Comparison of ENCODE assay signal across 8 cellular contexts in the genomic region with DNA sequence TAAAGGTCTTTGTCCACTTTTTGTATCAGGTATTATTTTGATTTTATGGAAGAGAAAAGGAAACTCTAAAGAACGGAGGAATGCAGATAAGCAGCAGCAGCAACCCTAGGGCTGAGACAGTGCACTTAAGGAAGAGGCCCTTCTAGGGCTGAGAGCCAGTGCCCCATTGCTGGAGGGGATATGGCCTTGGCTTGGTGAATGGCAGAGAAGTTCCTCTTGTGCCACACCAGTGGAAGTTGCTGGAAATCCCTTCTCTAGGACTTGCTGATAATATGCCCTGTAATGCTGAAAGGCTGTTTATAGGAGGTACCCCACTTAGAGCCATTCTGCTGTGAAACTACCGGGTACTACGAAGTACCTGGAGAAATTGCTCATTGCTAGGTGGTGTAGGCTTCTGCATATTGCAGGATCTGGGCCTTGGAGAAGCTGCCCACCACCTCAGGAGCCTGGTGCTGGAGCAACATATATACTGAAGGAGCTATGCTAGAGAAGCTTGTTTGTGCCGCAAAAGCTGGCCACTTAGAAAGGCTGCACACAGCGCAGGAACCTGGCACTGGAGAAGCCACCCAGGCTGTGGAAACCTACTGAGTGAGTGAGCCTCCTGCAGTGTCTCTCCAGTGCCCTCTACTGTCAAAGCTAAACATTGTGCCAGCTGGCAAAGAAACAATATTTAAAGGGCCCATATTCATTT. TPM values are rescaled to one million over a fixed set of nuclear protein-coding genes. Genes with fewer than 3 reads are reported as not detected.
DNase-seq lines count a peak whose midpoint lies in the region; ATAC-seq, FAIRE-seq and TF ChIP-seq lines count a peak whose summit lies in the region.

No MANE protein-coding gene starts in this region.

- no peaks in the 10 kb centered on the region for H3K9me3 Mint-ChIP-seq in GM23338

- H3K4me1 ChIP-seq in GM23338 (ENCODE audit: insufficient read depth) (no peaks in the 10 kb centered on the region), Loucy (ENCODE audit: insufficient read depth, low read length, poor library complexity, severe bottlenecking) (no peaks in the 10 kb centered on the region)

- H3K27me3 ChIP-seq in GM23338 (ENCODE audit: insufficient read depth), result no peaks in the 10 kb centered on the region
- H3K27me3 ChIP-seq in Loucy (ENCODE audit: insufficient read depth, low read length, poor library complexity, severe bottlenecking), result no peaks in the 10 kb centered on the region

- H3K4me3 Mint-ChIP-seq in GM23338, result no peak overlapping the region

- H3K9ac ChIP-seq in Loucy (ENCODE audit: low read depth, low read length, poor library complexity, severe bottlenecking), result no peak overlapping the region

- H3F3A ChIP-seq in GM23338 (replicated peaks; ENCODE audit: low read depth) (no peaks in the 10 kb centered on the region), Loucy (ENCODE audit: low read depth) (no peaks in the 10 kb centered on the region)

- H3K27ac ChIP-seq in GM23338 (ENCODE audit: low read depth), result no peak overlapping the region

- H3K36me3 ChIP-seq in GM23338 (ENCODE audit: insufficient read depth) (no peaks in the 10 kb centered on the region), Loucy (ENCODE audit: insufficient read depth, low read length) (no peaks in the 10 kb centered on the region)

- H3K4me1 Mint-ChIP-seq in GM23338, result peaks cover 5% of the 10 kb centered on the region; the same call in 2 of the 3 replicates

- TF ChIP-seq CTCF in GM23338 (conservative IDR thresholded peaks at IDR 0.05; ENCODE audit: low read depth in 2 of 2) (peak; percentile 86 to 94), Loucy (conservative IDR thresholded peaks at IDR 0.05; ENCODE audit: low read length) (peak; percentile 70)

- no peaks in the 10 kb centered on the region for H3K9me3 ChIP-seq in Loucy (ENCODE audit: insufficient read depth, low read depth, low read length)

- no peak overlapping the region for H3K4me2 ChIP-seq in GM23338
- H3K4me2 ChIP-seq in Loucy (ENCODE audit: low read depth, low read length, poor library complexity, severe bottlenecking), result no peak overlapping the region

- no peaks in the 10 kb centered on the region for H3K79me2 ChIP-seq in GM23338 (replicated peaks; ENCODE audit: insufficient read depth)
- no peaks in the 10 kb centered on the region for H3K79me2 ChIP-seq in Loucy (ENCODE audit: insufficient read depth, low read length)

- H3K4me3 ChIP-seq in GM23338 (no peak overlapping the region), Loucy (ENCODE audit: low read length, poor library complexity, severe bottlenecking) (no peak overlapping the region)

- H2AFZ ChIP-seq in GM23338 (peak overlapping the region; percentile 8; the same call in 1 of the 2 replicates), Loucy (ENCODE audit: low read length) (peak overlapping the region; percentile 73; the same call in 1 of the 2 replicates)

- H3K9me2 ChIP-seq in GM23338 (ENCODE audit: insufficient read depth) (no peaks in the 10 kb centered on the region), Loucy (replicated peaks; ENCODE audit: low read depth, low read length) (no peaks in the 10 kb centered on the region)

- H4K20me1 ChIP-seq in GM23338 (replicated peaks; ENCODE audit: insufficient read depth) (no peaks in the 10 kb centered on the region), Loucy (ENCODE audit: insufficient read depth, low read length, poor library complexity, severe bottlenecking) (no peaks in the 10 kb centered on the region)

- no peak overlapping the region for H3K27ac Mint-ChIP-seq in GM23338

- peak; percentile 89 for FAIRE-seq in G401.6 (lab: Jason Lieb, UNC)
- FAIRE-seq in frontal cortex (lab: Jason Lieb, UNC), result no peak

- intact Hi-C loops in posterior cingulate gyrus (cut with DNase I), result loop anchor here (5.0 kb wide), 1 partner anchor 559 kb away; no protein-coding TSS in a partner anchor

- no peaks in the 10 kb centered on the region for H3K36me3 Mint-ChIP-seq in GM23338 (ENCODE audit: low read depth)

- peak; percentile 84 for DNase-seq in GM23338 (ENCODE audit: low spot score)
- peak; percentile 74 to 83 for DNase-seq in SHP77 (lab: John Stamatoyannopoulos, UW)
- peak; percentile 37 for DNase-seq in activated effector memory CD4-positive, alpha-beta T cell treated with Interleukin-2 at 50 U/mL for 16 hours
- peak; percentile 36 to 65 for DNase-seq in frontal cortex (ENCODE audit: low spot score in 2 of 2)
- DNase-seq in posterior cingulate gyrus, result peak; percentile 41 to 94 (median 72)
- no peak for DNase-seq in HPDE6-E6E7 (ENCODE audit: extremely low spot score)

- ATAC-seq in GM23338, result peak; percentile 97

- peaks cover 4% of the 10 kb centered on the region for H3K27me3 Mint-ChIP-seq in GM23338 (ENCODE audit: insufficient read depth, low read depth, poor library complexity)

TF ChIP-seq in GM23338, 12 proteins besides CTCF, POLR2A, EP300 and RAD21:
- TF ChIP-seq EZH2 (IDR thresholded peaks at IDR 0.05; ENCODE audit: low read depth, unreplicated experiment) (no peak), ETS1 (IDR thresholded peaks at IDR 0.05) (no peak), CREB1 (CRISPR knock-in tag; IDR thresholded peaks at IDR 0.05; ENCODE audit: low read depth) (no peak), STAT1 (IDR thresholded peaks at IDR 0.05; ENCODE audit: unreplicated experiment) (no peak), EZH2phosphoT487 (IDR thresholded peaks at IDR 0.05; ENCODE audit: unreplicated experiment) (no peak), ZNF114 (CRISPR knock-in tag; IDR thresholded peaks at IDR 0.05) (no peak), ZNF331 (CRISPR knock-in tag; IDR thresholded peaks at IDR 0.05; ENCODE audit: low read depth) (no peak)
- TF ChIP-seq, protein P1, sequence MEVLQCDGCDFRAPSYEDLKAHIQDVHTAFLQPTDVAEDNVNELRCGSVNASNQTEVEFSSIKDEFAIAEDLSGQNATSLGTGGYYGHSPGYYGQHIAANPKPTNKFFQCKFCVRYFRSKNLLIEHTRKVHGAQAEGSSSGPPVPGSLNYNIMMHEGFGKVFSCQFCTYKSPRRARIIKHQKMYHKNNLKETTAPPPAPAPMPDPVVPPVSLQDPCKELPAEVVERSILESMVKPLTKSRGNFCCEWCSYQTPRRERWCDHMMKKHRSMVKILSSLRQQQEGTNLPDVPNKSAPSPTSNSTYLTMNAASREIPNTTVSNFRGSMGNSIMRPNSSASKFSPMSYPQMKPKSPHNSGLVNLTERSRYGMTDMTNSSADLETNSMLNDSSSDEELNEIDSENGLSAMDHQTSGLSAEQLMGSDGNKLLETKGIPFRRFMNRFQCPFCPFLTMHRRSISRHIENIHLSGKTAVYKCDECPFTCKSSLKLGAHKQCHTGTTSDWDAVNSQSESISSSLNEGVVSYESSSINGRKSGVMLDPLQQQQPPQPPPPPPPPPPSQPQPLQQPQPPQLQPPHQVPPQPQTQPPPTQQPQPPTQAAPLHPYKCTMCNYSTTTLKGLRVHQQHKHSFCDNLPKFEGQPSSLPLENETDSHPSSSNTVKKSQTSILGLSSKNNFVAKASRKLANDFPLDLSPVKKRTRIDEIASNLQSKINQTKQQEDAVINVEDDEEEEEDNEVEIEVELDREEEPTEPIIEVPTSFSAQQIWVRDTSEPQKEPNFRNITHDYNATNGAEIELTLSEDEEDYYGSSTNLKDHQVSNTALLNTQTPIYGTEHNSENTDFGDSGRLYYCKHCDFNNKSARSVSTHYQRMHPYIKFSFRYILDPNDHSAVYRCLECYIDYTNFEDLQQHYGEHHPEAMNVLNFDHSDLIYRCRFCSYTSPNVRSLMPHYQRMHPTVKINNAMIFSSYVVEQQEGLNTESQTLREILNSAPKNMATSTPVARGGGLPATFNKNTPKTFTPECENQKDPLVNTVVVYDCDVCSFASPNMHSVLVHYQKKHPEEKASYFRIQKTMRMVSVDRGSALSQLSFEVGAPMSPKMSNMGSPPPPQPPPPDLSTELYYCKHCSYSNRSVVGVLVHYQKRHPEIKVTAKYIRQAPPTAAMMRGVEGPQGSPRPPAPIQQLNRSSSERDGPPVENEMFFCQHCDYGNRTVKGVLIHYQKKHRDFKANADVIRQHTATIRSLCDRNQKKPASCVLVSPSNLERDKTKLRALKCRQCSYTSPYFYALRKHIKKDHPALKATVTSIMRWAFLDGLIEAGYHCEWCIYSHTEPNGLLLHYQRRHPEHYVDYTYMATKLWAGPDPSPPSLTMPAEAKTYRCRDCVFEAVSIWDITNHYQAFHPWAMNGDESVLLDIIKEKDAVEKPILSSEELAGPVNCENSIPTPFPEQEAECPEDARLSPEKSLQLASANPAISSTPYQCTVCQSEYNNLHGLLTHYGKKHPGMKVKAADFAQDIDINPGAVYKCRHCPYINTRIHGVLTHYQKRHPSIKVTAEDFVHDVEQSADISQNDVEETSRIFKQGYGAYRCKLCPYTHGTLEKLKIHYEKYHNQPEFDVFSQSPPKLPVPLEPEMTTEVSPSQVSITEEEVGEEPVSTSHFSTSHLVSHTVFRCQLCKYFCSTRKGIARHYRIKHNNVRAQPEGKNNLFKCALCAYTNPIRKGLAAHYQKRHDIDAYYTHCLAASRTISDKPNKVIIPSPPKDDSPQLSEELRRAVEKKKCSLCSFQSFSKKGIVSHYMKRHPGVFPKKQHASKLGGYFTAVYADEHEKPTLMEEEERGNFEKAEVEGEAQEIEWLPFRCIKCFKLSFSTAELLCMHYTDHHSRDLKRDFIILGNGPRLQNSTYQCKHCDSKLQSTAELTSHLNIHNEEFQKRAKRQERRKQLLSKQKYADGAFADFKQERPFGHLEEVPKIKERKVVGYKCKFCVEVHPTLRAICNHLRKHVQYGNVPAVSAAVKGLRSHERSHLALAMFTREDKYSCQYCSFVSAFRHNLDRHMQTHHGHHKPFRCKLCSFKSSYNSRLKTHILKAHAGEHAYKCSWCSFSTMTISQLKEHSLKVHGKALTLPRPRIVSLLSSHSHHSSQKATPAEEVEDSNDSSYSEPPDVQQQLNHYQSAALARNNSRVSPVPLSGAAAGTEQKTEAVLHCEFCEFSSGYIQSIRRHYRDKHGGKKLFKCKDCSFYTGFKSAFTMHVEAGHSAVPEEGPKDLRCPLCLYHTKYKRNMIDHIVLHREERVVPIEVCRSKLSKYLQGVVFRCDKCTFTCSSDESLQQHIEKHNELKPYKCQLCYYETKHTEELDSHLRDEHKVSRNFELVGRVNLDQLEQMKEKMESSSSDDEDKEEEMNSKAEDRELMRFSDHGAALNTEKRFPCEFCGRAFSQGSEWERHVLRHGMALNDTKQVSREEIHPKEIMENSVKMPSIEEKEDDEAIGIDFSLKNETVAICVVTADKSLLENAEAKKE (CRISPR knock-in tag; IDR thresholded peaks at IDR 0.05), result no peak

RNA-seq across cellular contexts. Expression of gene UBTD2, which starts 9.6 kb away (rescaled TPM):
- total RNA-seq in GM23338 (2014; rRNA removed; shearing (Covaris generic)), result 44.2 and 46.3 TPM in 2 replicates
- 15.5 and 17.9 TPM in 2 replicates for polyA plus RNA-seq in GM23338 (2016; fragmentation: Nextera tagmentation; extraction: Ambion mirVana)
- total RNA-seq in frontal cortex, result 67.3 TPM
